In genomic region chr14:73878436-73878835, GRCh38 we compare ENCODE assay signal across 13 cellular contexts.
"Had no signal": no experiment of that assay in that cellular context is flagged by ENCODE, and none has a peak within 500 bp of the region (broad histone marks: within the 10 kb centered on the region; RNA-seq: fewer than 3 reads in every experiment).

No MANE protein-coding gene starts in this region.

- ATAC-seq: pancreas; stimulated activated naive CD8-positive, alpha-beta T cell treated with anti-CD3 and anti-CD28 coated beads, Interleukin-15, Interleukin-2, amounts not matched to agents 100 U/mL and 50 U/mL, for 24 hours had no signal

- H3K9me3 Mint-ChIP-seq: activated naive CD8-positive, alpha-beta T cell treated with anti-CD3 and anti-CD28 coated beads, Interleukin-2, amount 10 ng/mL, durations not matched to agents 7 days and 5 days; neural crest cell had no signal

- H3K4me3 Mint-ChIP-seq: activated naive CD8-positive, alpha-beta T cell treated with anti-CD3 and anti-CD28 coated beads, Interleukin-2, amount 10 ng/mL, durations not matched to agents 7 days and 5 days; neural crest cell had no signal

- H3K36me3 ChIP-seq: colonic mucosa, pancreas had no signal

- H3K27me3 ChIP-seq: colonic mucosa, pancreas, upper lobe of left lung had no signal

- H3K4me1 ChIP-seq: colonic mucosa, pancreas had no signal

- H3K9me3 ChIP-seq: colonic mucosa, pancreas, upper lobe of left lung had no signal

- H3K27ac ChIP-seq: colonic mucosa, pancreas, upper lobe of left lung had no signal

- H3K4me3 ChIP-seq: colonic mucosa, pancreas, upper lobe of left lung had no signal

- H3K36me3 Mint-ChIP-seq: activated naive CD8-positive, alpha-beta T cell treated with anti-CD3 and anti-CD28 coated beads, Interleukin-2, amount 10 ng/mL, durations not matched to agents 7 days and 5 days had no signal

- DNase-seq: activated CD4-positive, alpha-beta T cell treated with anti-CD3 and anti-CD28 coated beads, Interleukin-2, amount 50 U/mL, for 4 hours; activated naive CD8-positive, alpha-beta T cell treated with anti-CD3 and anti-CD28 coated beads, Interleukin-2, amount 10 ng/mL, durations not matched to agents 7 days and 5 days; activated T-cell treated with anti-CD3 and anti-CD28 coated beads, Interleukin-2, amount 50 U/mL, for 48 hours; aorta; colonic mucosa; effector CD4-positive, alpha-beta T cell; hippocampal formation; pancreas; stimulated activated CD4-positive, alpha-beta T cell treated with anti-CD3 and anti-CD28 coated beads, Interleukin-2, amount 100 ng/mL, for 48 hours; stimulated activated CD8-positive, alpha-beta memory T cell treated with anti-CD3 and anti-CD28 coated beads, Interleukin-4, amount 100 ng/mL, for 48 hours; stimulated activated naive CD8-positive, alpha-beta T cell treated with anti-CD3 and anti-CD28 coated beads, Interleukin-15, Interleukin-2, amounts not matched to agents 100 U/mL and 50 U/mL, for 24 hours had no signal

- H3K27me3 Mint-ChIP-seq: activated naive CD8-positive, alpha-beta T cell treated with anti-CD3 and anti-CD28 coated beads, Interleukin-2, amount 10 ng/mL, durations not matched to agents 7 days and 5 days had no signal

- H3K4me1 Mint-ChIP-seq: neural crest cell had no signal
